15 cellular contexts compared by ENCODE assay signal in genomic region chr5:54909911-54910870, GRCh38.
DNase-seq lines count a peak whose midpoint lies in the region; ATAC-seq and TF ChIP-seq lines count a peak whose summit lies in the region.
"Had no signal": no experiment of that assay in that cellular context is flagged by ENCODE, and none has a peak within 500 bp of the region (broad histone marks: within the 10 kb centered on the region; RNA-seq: fewer than 3 reads in every experiment).

No MANE protein-coding gene starts in this region.

- H3K4me1 ChIP-seq in A673 (ENCODE audit: insufficient read depth, low read length, poor library complexity, severe bottlenecking) = no peaks in the 10 kb centered on the region
- H3K4me1 ChIP-seq: esophagus squamous epithelium, lower lobe of right lung, SJCRH30 had no signal

- H3K4me3 ChIP-seq in AG04450 (ENCODE audit: low read depth, low read length) (no peak overlapping the region), brain microvascular endothelial cell (ENCODE audit: low read depth, low read length) (no peak overlapping the region), A673 (ENCODE audit: low read depth, low read length, poor library complexity, severe bottlenecking) (no peak overlapping the region)
- H3K4me3 ChIP-seq: esophagus squamous epithelium, lower lobe of right lung, SJCRH30 had no signal

- POLR2A ChIA-PET in AG04450 (lab: Yijun Ruan, JAX) (interaction anchor here (0.7 to 1.3 kb wide), 2 partner anchors 9 to 249 kb away, joined by 4 to 6 read pairs; partner anchors contain the start of gene GPX8), A673 (lab: Charles Lee; ENCODE audit: low non-redundant PET) (no interaction called here)

- H3K27ac ChIP-seq in AG04450 (ENCODE audit: low read depth, low read length) (no peak overlapping the region), brain microvascular endothelial cell (peak overlapping the region; percentile 66), A673 (ENCODE audit: low read depth, low read length, poor library complexity, severe bottlenecking) (no peak overlapping the region)
- H3K27ac ChIP-seq: esophagus squamous epithelium, lower lobe of right lung, SJCRH30 had no signal

- H3K4me1 Mint-ChIP-seq in T-helper 2 cell treated with Interferon-gamma antibody and Interleukin-4, amounts not matched to agents 5 μg/mL and 100 μg/mL, for 36 hours (ENCODE audit: low read depth) = peaks cover 44% of the 10 kb centered on the region

- intact Hi-C loops in A673 (cut with micrococcal nuclease; ENCODE audit: unreplicated experiment) = loop anchor here (5.0 kb wide), 1 partner anchor 47 kb away; no protein-coding TSS in a partner anchor

- peaks cover 11% of the 10 kb centered on the region for H3K27me3 Mint-ChIP-seq in T-helper 2 cell treated with Interferon-gamma antibody and Interleukin-4, amounts not matched to agents 5 μg/mL and 100 μg/mL, for 36 hours (ENCODE audit: low read depth)

- no peak for TF ChIP-seq CTCF in AG04450 (IDR thresholded peaks at IDR 0.05; ENCODE audit: low read depth, low read length)
- no peak for TF ChIP-seq CTCF in brain microvascular endothelial cell (IDR thresholded peaks at IDR 0.05; ENCODE audit: low read depth, low read length, missing control alignments)
- no peak for TF ChIP-seq CTCF in A673 (conservative IDR thresholded peaks at IDR 0.05; ENCODE audit: low read depth, low read length)

- no peaks in the 10 kb centered on the region for H3K9me3 ChIP-seq in AG04450 (ENCODE audit: control insufficient read depth, insufficient read depth, low read length)
- no peaks in the 10 kb centered on the region for H3K9me3 ChIP-seq in A673 (ENCODE audit: low read depth, low read length, poor library complexity, severe bottlenecking)
- H3K9me3 ChIP-seq: esophagus squamous epithelium, lower lobe of right lung, SJCRH30 had no signal

- H3K9me3 Mint-ChIP-seq in T-helper 2 cell treated with Interferon-gamma antibody and Interleukin-4, amounts not matched to agents 5 μg/mL and 100 μg/mL, for 36 hours = no peaks in the 10 kb centered on the region
- H3K9me3 Mint-ChIP-seq: activated CD8-positive, alpha-beta T cell treated with anti-CD3 and anti-CD28 coated beads for 36 hours; activated naive CD8-positive, alpha-beta T cell treated with anti-CD3 and anti-CD28 coated beads, Interleukin-2, amount 50 U/mL, for 24 hours; dendritic cell treated with granulocyte-macrophage colony-stimulating factor and Interleukin-4, amounts not matched to agents 40 ng/mL and 50 ng/mL, for 4 days had no signal

- BruUV-seq in A673 (replicated peaks; lab: Mats Ljungman, UMichigan) = no TSS peak

- H3K27ac Mint-ChIP-seq in T-helper 2 cell treated with Interferon-gamma antibody and Interleukin-4, amounts not matched to agents 5 μg/mL and 100 μg/mL, for 36 hours = no peak overlapping the region
- H3K27ac Mint-ChIP-seq: activated CD8-positive, alpha-beta T cell treated with anti-CD3 and anti-CD28 coated beads for 36 hours; activated naive CD8-positive, alpha-beta T cell treated with anti-CD3 and anti-CD28 coated beads, Interleukin-2, amount 50 U/mL, for 24 hours; dendritic cell treated with granulocyte-macrophage colony-stimulating factor and Interleukin-4, amounts not matched to agents 40 ng/mL and 50 ng/mL, for 4 days had no signal

- H3K4me3 Mint-ChIP-seq in T-helper 2 cell treated with Interferon-gamma antibody and Interleukin-4, amounts not matched to agents 5 μg/mL and 100 μg/mL, for 36 hours = no peak overlapping the region
- H3K4me3 Mint-ChIP-seq: activated CD8-positive, alpha-beta T cell treated with anti-CD3 and anti-CD28 coated beads for 36 hours; activated naive CD8-positive, alpha-beta T cell treated with anti-CD3 and anti-CD28 coated beads, Interleukin-2, amount 50 U/mL, for 24 hours; dendritic cell treated with granulocyte-macrophage colony-stimulating factor and Interleukin-4, amounts not matched to agents 40 ng/mL and 50 ng/mL, for 4 days had no signal

- no peaks in the 10 kb centered on the region for H3K36me3 Mint-ChIP-seq in T-helper 2 cell treated with Interferon-gamma antibody and Interleukin-4, amounts not matched to agents 5 μg/mL and 100 μg/mL, for 36 hours (ENCODE audit: low read depth)

- H3K36me3 ChIP-seq in brain microvascular endothelial cell (replicated peaks) (no peaks in the 10 kb centered on the region), A673 (ENCODE audit: insufficient read depth, low read length, poor library complexity, severe bottlenecking) (no peaks in the 10 kb centered on the region)
- H3K36me3 ChIP-seq: esophagus squamous epithelium, lower lobe of right lung, SJCRH30 had no signal

- H3K27me3 ChIP-seq in AG04450 (ENCODE audit: control insufficient read depth, insufficient read depth, low read length) (peaks cover 8% of the 10 kb centered on the region), brain microvascular endothelial cell (replicated peaks) (no peaks in the 10 kb centered on the region), A673 (replicated peaks; ENCODE audit: insufficient read depth, low read depth, low read length, poor library complexity) (peaks cover 25% of the 10 kb centered on the region)
- H3K27me3 ChIP-seq: SJCRH30 had no signal

- no peak for ATAC-seq in GM21723 (IDR thresholded peaks at IDR 0.05; ENCODE audit: unreplicated experiment)
- ATAC-seq: activated CD8-positive, alpha-beta T cell treated with anti-CD3 and anti-CD28 coated beads for 36 hours; activated naive CD8-positive, alpha-beta T cell treated with anti-CD3 and anti-CD28 coated beads, Interleukin-2, amount 50 U/mL, for 24 hours; lower lobe of right lung had no signal

- in situ Hi-C loops in brain microvascular endothelial cell (cut with HindIII; ENCODE audit: low pct_ligation_motif_present, low sequenced_read_pairs) = loop anchor here (25.0 kb wide), 1 partner anchor 227 kb away; no protein-coding TSS in a partner anchor

- DNase-seq in AG04450 (ENCODE audit: low read depth, low spot score) (peak; percentile 39), HT1080 (ENCODE audit: low read depth) (peak; percentile 7), brain microvascular endothelial cell (peak; percentile 76), iris pigment epithelial cell (ENCODE audit: low read depth) (peak; percentile 86), ecto neural progenitor cell (ENCODE audit: low spot score) (no peak), A673 (ENCODE audit: low spot score) (no peak)
- DNase-seq in T-helper 2 cell treated with Interferon-gamma antibody and Interleukin-4, amounts not matched to agents 5 μg/mL and 100 μg/mL, for 36 hours (ENCODE audit: low spot score) = no peak
- DNase-seq: activated CD8-positive, alpha-beta T cell treated with anti-CD3 and anti-CD28 coated beads for 36 hours; activated naive CD8-positive, alpha-beta T cell treated with anti-CD3 and anti-CD28 coated beads, Interleukin-2, amount 50 U/mL, for 24 hours; esophagus squamous epithelium; lower lobe of right lung; NCI-H1092; SJCRH30 had no signal

- CTCF ChIA-PET in AG04450 (lab: Charles Lee) = interaction anchor here (1.1 to 5.5 kb wide), 5 partner anchors 9 to 249 kb away, joined by 3 to 33 read pairs (median 7); partner anchors contain the start of gene GPX8
- CTCF ChIA-PET in A673 (lab: Charles Lee) = no interaction called here

Comparison
In these comparisons a context has a peak if more than half of its experiments do, and no peak if none do; other contexts are left out.
1. DNase-seq: peak in AG04450 (single experiment), HT1080 (single experiment), brain microvascular endothelial cell (single experiment) and iris pigment epithelial cell (single experiment); none in T-helper 2 cell treated with Interferon-gamma antibody and Interleukin-4, amounts not matched to agents 5 μg/mL and 100 μg/mL, for 36 hours (single experiment), ecto neural progenitor cell (single experiment) and A673 (single experiment).